In genomic region chr17:81556863-81557262, GRCh38 we compare ENCODE assay signal across 23 cellular contexts. TPM values are rescaled to one million over a fixed set of nuclear protein-coding genes. Genes with fewer than 3 reads are reported as not detected.
DNase-seq lines count a peak whose midpoint lies in the region; ATAC-seq and TF ChIP-seq lines count a peak whose summit lies in the region.
"Had no signal": no experiment of that assay in that cellular context is flagged by ENCODE, and none has a peak within 500 bp of the region (broad histone marks: within the 10 kb centered on the region; RNA-seq: fewer than 3 reads in every experiment).

No MANE protein-coding gene starts in this region.

- H3K4me1 Mint-ChIP-seq in IgD-negative memory B cell (peaks cover 23 to 29% (median 27%) of the 10 kb centered on the region in 3 donors), osteocyte (ENCODE audit: unreplicated experiment) (peaks cover 47% of the 10 kb centered on the region)
- H3K4me1 Mint-ChIP-seq in dendritic cell treated with granulocyte-macrophage colony-stimulating factor and Interleukin-4, amounts not matched to agents 40 ng/mL and 50 ng/mL, for 4 days (ENCODE audit: low read depth): peaks cover 66% of the 10 kb centered on the region
- H3K4me1 Mint-ChIP-seq in naive thymus-derived CD4-positive, alpha-beta T cell: peaks cover 7 to 20% (median 17%) of the 10 kb centered on the region in 7 donors

- no peak for ATAC-seq in naive thymus-derived CD4-positive, alpha-beta T cell
- no peak for ATAC-seq in sciatic nerve
- ATAC-seq: activated CD8-positive, alpha-beta T cell treated with anti-CD3 and anti-CD28 coated beads for 36 hours; esophagus mucosa; lower lobe of right lung; stimulated activated memory B cell treated with anti-CD40 and anti-IgM and Interleukin-4, amounts not matched to agents 10 μg/mL and 1 μg/mL and 100 μg/mL, for 72 hours; WTC11 had no signal

- DNase-seq in NCI-H2107 treated with DMSO at 0.1 percent for 48 hours (lab: John Stamatoyannopoulos, UW; ENCODE audit: unreplicated experiment): peak; percentile 24
- no peak for DNase-seq in NCI-H2107 (lab: John Stamatoyannopoulos, UW)
- no peak for DNase-seq in osteocyte (ENCODE audit: extremely low spot score, unreplicated experiment)
- DNase-seq in naive thymus-derived CD4-positive, alpha-beta T cell: no peak
- no peak for DNase-seq in NCI-H82 treated with DMSO at 0.1 percent for 48 hours (lab: John Stamatoyannopoulos, UW; ENCODE audit: unreplicated experiment)
- DNase-seq in sciatic nerve (ENCODE audit: low spot score): no peak
- DNase-seq: activated CD8-positive, alpha-beta T cell treated with anti-CD3 and anti-CD28 coated beads for 36 hours; activated T-cell treated with anti-CD3 and anti-CD28 coated beads, Interleukin-2, amount 50 U/mL, for 48 hours; Kasumi-1; lower lobe of right lung; naive B cell; NCI-H345; T-helper 2 cell had no signal

- H3K36me3 Mint-ChIP-seq in IgD-negative memory B cell (peaks cover 2% of the 10 kb centered on the region), osteocyte (ENCODE audit: unreplicated experiment) (peaks cover 24% of the 10 kb centered on the region)
- H3K36me3 Mint-ChIP-seq in dendritic cell treated with granulocyte-macrophage colony-stimulating factor and Interleukin-4, amounts not matched to agents 40 ng/mL and 50 ng/mL, for 4 days (ENCODE audit: low read depth): peaks cover 64% of the 10 kb centered on the region
- peaks cover 0 to 16% (median 3%) of the 10 kb centered on the region in 5 donors for H3K36me3 Mint-ChIP-seq in naive thymus-derived CD4-positive, alpha-beta T cell
- H3K36me3 Mint-ChIP-seq: activated naive CD4-positive, alpha-beta T cell treated with anti-CD3 and anti-CD28 coated beads, Interleukin-2, amount 50 U/mL, for 72 hours had no signal

- CTCF ChIA-PET in naive thymus-derived CD4-positive, alpha-beta T cell (lab: Charles Lee): no interaction called here

- H3K27ac Mint-ChIP-seq in IgD-negative memory B cell (peak overlapping the region; percentile 51 to 82 (median 73)), osteocyte (ENCODE audit: unreplicated experiment) (peak overlapping the region; percentile 70)
- H3K27ac Mint-ChIP-seq in dendritic cell treated with granulocyte-macrophage colony-stimulating factor and Interleukin-4, amounts not matched to agents 40 ng/mL and 50 ng/mL, for 4 days: peak overlapping the region; percentile 39
- no peak overlapping the region for H3K27ac Mint-ChIP-seq in naive thymus-derived CD4-positive, alpha-beta T cell
- H3K27ac Mint-ChIP-seq: activated CD8-positive, alpha-beta T cell treated with anti-CD3 and anti-CD28 coated beads for 36 hours had no signal

- H3K9me3 ChIP-seq in naive thymus-derived CD4-positive, alpha-beta T cell (ENCODE audit: control insufficient read depth in 2 of 3, low read length in 3 of 3): no peaks in the 10 kb centered on the region
- H3K9me3 ChIP-seq: lower lobe of right lung, thyroid gland had no signal

- peaks cover 11 to 12% of the 10 kb centered on the region in 2 donors for H3K4me1 ChIP-seq in naive thymus-derived CD4-positive, alpha-beta T cell (ENCODE audit: control insufficient read depth in 2 of 2, insufficient read depth in 2 of 2, low read length in 2 of 2)

- peaks cover 0 to 42% (median under 1%) of the 10 kb centered on the region in 3 experiments for H3K36me3 ChIP-seq in naive thymus-derived CD4-positive, alpha-beta T cell (ENCODE audit: control insufficient read depth in 2 of 3, insufficient read depth in 3 of 3, low read length in 3 of 3)

- TF ChIP-seq CTCF in osteocyte (IDR thresholded peaks at IDR 0.05): no peak

- H3K4me3 ChIP-seq in naive thymus-derived CD4-positive, alpha-beta T cell (ENCODE audit: low read length): no peak overlapping the region
- H3K4me3 ChIP-seq: lower lobe of right lung, thyroid gland had no signal

- H3K27me3 ChIP-seq in naive thymus-derived CD4-positive, alpha-beta T cell (ENCODE audit: control insufficient read depth in 2 of 2, insufficient read depth in 2 of 2, low read length in 2 of 2): no peaks in the 10 kb centered on the region
- H3K27me3 ChIP-seq: brain microvascular endothelial cell, thyroid gland had no signal

- H3K27ac ChIP-seq in naive thymus-derived CD4-positive, alpha-beta T cell (ENCODE audit: low read depth, low read length): no peak overlapping the region
- H3K27ac ChIP-seq: brain microvascular endothelial cell, C4-2B, lower lobe of right lung, thyroid gland had no signal

- H3K27me3 Mint-ChIP-seq in IgD-negative memory B cell (no peaks in the 10 kb centered on the region), osteocyte (ENCODE audit: unreplicated experiment) (no peaks in the 10 kb centered on the region)
- H3K27me3 Mint-ChIP-seq in dendritic cell treated with granulocyte-macrophage colony-stimulating factor and Interleukin-4, amounts not matched to agents 40 ng/mL and 50 ng/mL, for 4 days: no peaks in the 10 kb centered on the region
- H3K27me3 Mint-ChIP-seq in naive thymus-derived CD4-positive, alpha-beta T cell: no peaks in the 10 kb centered on the region
- H3K27me3 Mint-ChIP-seq: activated CD8-positive, alpha-beta T cell treated with anti-CD3 and anti-CD28 coated beads for 36 hours; naive B cell; progenitor cell of endocrine pancreas; stimulated activated memory B cell treated with anti-CD40 and anti-IgM and Interleukin-4, amounts not matched to agents 10 μg/mL and 1 μg/mL and 100 μg/mL, for 72 hours had no signal

- no peaks in the 10 kb centered on the region for H3K9me3 Mint-ChIP-seq in IgD-negative memory B cell
- no peaks in the 10 kb centered on the region for H3K9me3 Mint-ChIP-seq in dendritic cell treated with granulocyte-macrophage colony-stimulating factor and Interleukin-4, amounts not matched to agents 40 ng/mL and 50 ng/mL, for 4 days
- no peaks in the 10 kb centered on the region for H3K9me3 Mint-ChIP-seq in osteocyte (ENCODE audit: unreplicated experiment)
- H3K9me3 Mint-ChIP-seq in naive thymus-derived CD4-positive, alpha-beta T cell: no peaks in the 10 kb centered on the region
- H3K9me3 Mint-ChIP-seq: activated CD8-positive, alpha-beta T cell treated with anti-CD3 and anti-CD28 coated beads for 36 hours; activated naive CD4-positive, alpha-beta T cell treated with anti-CD3 and anti-CD28 coated beads, Interleukin-2, amount 50 U/mL, for 72 hours; naive B cell; stimulated activated memory B cell treated with anti-CD40 and anti-IgM and Interleukin-4, amounts not matched to agents 10 μg/mL and 1 μg/mL and 100 μg/mL, for 72 hours; WTC11 had no signal

- intact Hi-C loops in dendritic cell treated with granulocyte-macrophage colony-stimulating factor and Interleukin-4, amounts not matched to agents 40 ng/mL and 50 ng/mL, for 4 days (cut with micrococcal nuclease): no loop called here
- intact Hi-C loops in naive thymus-derived CD4-positive, alpha-beta T cell (cut with micrococcal nuclease): loop anchor here in 1 of 2 donors (10.0 kb wide), 1 partner anchor 1102 kb away; no protein-coding TSS in a partner anchor
- intact Hi-C loops in sciatic nerve (cut with DNase I): no loop called here

- POLR2A ChIA-PET in naive thymus-derived CD4-positive, alpha-beta T cell (lab: Charles Lee): interaction anchor here (0.8 to 1.0 kb wide), 2 partner anchors 10 to 19 kb away, joined by 3 read pairs; no protein-coding TSS in a partner anchor

- H3K4me3 Mint-ChIP-seq in IgD-negative memory B cell (no peak overlapping the region), osteocyte (ENCODE audit: unreplicated experiment) (no peak overlapping the region)
- H3K4me3 Mint-ChIP-seq in dendritic cell treated with granulocyte-macrophage colony-stimulating factor and Interleukin-4, amounts not matched to agents 40 ng/mL and 50 ng/mL, for 4 days: no peak overlapping the region
- no peak overlapping the region for H3K4me3 Mint-ChIP-seq in naive thymus-derived CD4-positive, alpha-beta T cell
- H3K4me3 Mint-ChIP-seq: activated CD8-positive, alpha-beta T cell treated with anti-CD3 and anti-CD28 coated beads for 36 hours; stimulated activated memory B cell treated with anti-CD40 and anti-IgM and Interleukin-4, amounts not matched to agents 10 μg/mL and 1 μg/mL and 100 μg/mL, for 72 hours; WTC11 had no signal

RNA-seq across cellular contexts. Expression of gene FAAP100, which starts 4.7 kb away (rescaled TPM):
- 25.6 TPM for polyA plus RNA-seq in IgD-negative memory B cell
- total RNA-seq in osteocyte (63.0 and 64.6 TPM in 2 replicates), sciatic nerve (20.0 TPM)
- total RNA-seq in naive thymus-derived CD4-positive, alpha-beta T cell: 10 to 100 TPM; 28.8 to 57.0 (median 43.6) TPM
- 10 to 100 TPM in 1 of 2 donors, 1 to 10 TPM in 1; 9.0 to 20.1 TPM for polyA plus RNA-seq in naive thymus-derived CD4-positive, alpha-beta T cell

RNA-seq across cellular contexts. Expression of gene FSCN2, which starts 28.7 kb away (rescaled TPM):
- 0.83 TPM for polyA plus RNA-seq in IgD-negative memory B cell
- 3.0 and 3.7 TPM in 2 replicates for total RNA-seq in osteocyte
- 1 to 10 TPM in 2 of 5 experiments, under 1 TPM in 3; 0.56 to 1.6 (median 0.70) TPM for total RNA-seq in naive thymus-derived CD4-positive, alpha-beta T cell
- polyA plus RNA-seq in naive thymus-derived CD4-positive, alpha-beta T cell: not detected
- total RNA-seq in sciatic nerve: 1.6 TPM

RNA-seq across cellular contexts. Expression of gene ACTG1, which starts 44.3 kb away (rescaled TPM):
- 1,302 TPM for polyA plus RNA-seq in IgD-negative memory B cell
- total RNA-seq in osteocyte (4,236 and 4,267 TPM in 2 replicates), sciatic nerve (2,552 TPM)
- 1,000 to 10,000 TPM in 4 of 5 experiments, 100 to 1,000 TPM in 1; 971 to 4,639 (median 1,185) TPM for total RNA-seq in naive thymus-derived CD4-positive, alpha-beta T cell
- polyA plus RNA-seq in naive thymus-derived CD4-positive, alpha-beta T cell: 1,000 to 10,000 TPM; 1,098 to 1,433 TPM

Comparison
In these comparisons a context has a peak if more than half of its experiments do, and no peak if none do; other contexts are left out.
1. H3K27ac Mint-ChIP-seq: peak in IgD-negative memory B cell (3 of 3), dendritic cell treated with granulocyte-macrophage colony-stimulating factor and Interleukin-4, amounts not matched to agents 40 ng/mL and 50 ng/mL, for 4 days (single experiment) and osteocyte (single experiment); none in naive thymus-derived CD4-positive, alpha-beta T cell (0 of 9).